ENCODE assay signal across 8 cellular contexts in genomic region chr4:48578132-48578964, GRCh38.
DNase-seq lines count a peak whose midpoint lies in the region; ATAC-seq, FAIRE-seq and TF ChIP-seq lines count a peak whose summit lies in the region.

No MANE protein-coding gene starts in this region.

- no peak overlapping the region for H3K4me2 ChIP-seq in neural cell (ENCODE audit: low read length)

- H3F3A ChIP-seq in neural cell (ENCODE audit: insufficient read depth, low read length, poor library complexity, severe bottlenecking) = no peaks in the 10 kb centered on the region

- no peak overlapping the region for H2AFZ ChIP-seq in neural cell (ENCODE audit: low read depth, low read length)

- no peak overlapping the region for H3K9ac ChIP-seq in neural cell (ENCODE audit: low read length)

- no peaks in the 10 kb centered on the region for H3K79me2 ChIP-seq in neural cell (replicated peaks; ENCODE audit: insufficient read depth, low read length)

- no peak for TF ChIP-seq EP300 in neural cell (conservative IDR thresholded peaks at IDR 0.05; ENCODE audit: poor library complexity, severe bottlenecking)

- H3K9me3 ChIP-seq in neural cell (ENCODE audit: low read length) = no peaks in the 10 kb centered on the region

- TF ChIP-seq RAD21 in neural cell (conservative IDR thresholded peaks at IDR 0.05) = peak; percentile 86

- ATAC-seq in GM19372 (IDR thresholded peaks at IDR 0.05; ENCODE audit: low read depth, unreplicated experiment) = peak; percentile 67
- peak; percentile 68 for ATAC-seq in HG03571 (IDR thresholded peaks at IDR 0.05; ENCODE audit: unreplicated experiment)

- no peaks in the 10 kb centered on the region for H3K9me2 ChIP-seq in neural cell (ENCODE audit: insufficient read depth, low read length)

- H3K27ac ChIP-seq in neural cell (ENCODE audit: low read length) = no peak overlapping the region

- peak; percentile 85 for TF ChIP-seq CTCF in neural cell (IDR thresholded peaks at IDR 0.05; ENCODE audit: poor library complexity, severe bottlenecking)

- no peaks in the 10 kb centered on the region for H4K20me1 ChIP-seq in neural cell (ENCODE audit: insufficient read depth)

- no peaks in the 10 kb centered on the region for H3K27me3 ChIP-seq in neural cell (ENCODE audit: insufficient read depth, low read depth, low read length)

- FAIRE-seq in urothelium cell line (lab: Jason Lieb, UNC) = peak; percentile 27

- peaks cover 8% of the 10 kb centered on the region for H3K36me3 ChIP-seq in neural cell (ENCODE audit: insufficient read depth, low read length)

- no peak overlapping the region for H3K4me3 ChIP-seq in neural cell (ENCODE audit: low read length)

- DNase-seq in COR-L47 (lab: John Stamatoyannopoulos, UW) = peak; percentile 58
- peak; percentile 50 for DNase-seq in NCI-H748 (lab: John Stamatoyannopoulos, UW; ENCODE audit: unreplicated experiment)
- peak; percentile 49 for DNase-seq in activated T-cell treated with anti-CD3 and anti-CD28 coated beads for 4 hours
- peak; percentile 88 for DNase-seq in fibroblast of peridontal ligament (ENCODE audit: extremely low read depth)
- DNase-seq in urothelium cell line (ENCODE audit: low spot score) = peak; percentile 64

TF ChIP-seq in neural cell, 6 proteins besides CTCF, POLR2A, EP300 and RAD21:
- TF ChIP-seq SMC3 (conservative IDR thresholded peaks at IDR 0.05; ENCODE audit: poor library complexity) (peak; percentile 93), EZH2 (IDR thresholded peaks at IDR 0.05; ENCODE audit: borderline replicate concordance, insufficient read depth, low read length, poor library complexity, severe bottlenecking) (no peak)
